In genomic region chr7:108454674-108455523, GRCh38 we compare ENCODE assay signal across 8 cellular contexts. TPM values are rescaled to one million over a fixed set of nuclear protein-coding genes. Genes with fewer than 3 reads are reported as not detected.
DNase-seq lines count a peak whose midpoint lies in the region; ATAC-seq and TF ChIP-seq lines count a peak whose summit lies in the region.

No MANE protein-coding gene starts in this region.

- DNase-seq in stimulated activated CD4-positive, alpha-beta T cell treated with anti-CD3 and anti-CD28 coated beads, Interleukin-12 subunit alpha, Interleukin-12 subunit beta, amount 100 ng/mL, for 4 hours = peak; percentile 4
- DNase-seq in stimulated activated CD4-positive, alpha-beta T cell treated with anti-CD3 and anti-CD28 coated beads, Interleukin-4, amount 100 ng/mL, for 24 hours = no peak
- DNase-seq in NCI-H524 (lab: John Stamatoyannopoulos, UW) = peak; percentile 65 to 80
- DNase-seq in astrocyte of the cerebellum (ENCODE audit: low read depth) = peak; percentile 18
- DNase-seq in hypothalamus (lab: John Stamatoyannopoulos, UW) = peak in 36 of 51 donors; percentile 8 to 79 (median 51)
- no peak for DNase-seq in sciatic nerve (ENCODE audit: low spot score)
- DNase-seq in NOMO-1 (lab: John Stamatoyannopoulos, UW; ENCODE audit: unreplicated experiment in 2 of 2) = no peak

- intact Hi-C loops in sciatic nerve (cut with DNase I) = no loop called here

- no peak for TF ChIP-seq CTCF in astrocyte of the cerebellum (IDR thresholded peaks at IDR 0.05; ENCODE audit: low read depth, low read length, missing control alignments)

- ATAC-seq in sciatic nerve (peak; percentile 45), GM21619 (IDR thresholded peaks at IDR 0.05; ENCODE audit: unreplicated experiment) (no peak)

- peak overlapping the region; percentile 59 for H3K4me3 ChIP-seq in astrocyte of the cerebellum (ENCODE audit: low read depth, low read length)

- in situ Hi-C loops in astrocyte of the cerebellum (cut with HindIII; ENCODE audit: low sequenced_read_pairs) = no loop called here

RNA-seq across cellular contexts. Expression of gene NRCAM, which starts 1.3 kb away (rescaled TPM):
- total RNA-seq in sciatic nerve = 17.4 TPM

Comparison
In these comparisons a context has a peak if more than half of its experiments do, and no peak if none do; other contexts are left out.
1. DNase-seq: peak in stimulated activated CD4-positive, alpha-beta T cell treated with anti-CD3 and anti-CD28 coated beads, Interleukin-12 subunit alpha, Interleukin-12 subunit beta, amount 100 ng/mL, for 4 hours (single experiment), NCI-H524 (2 of 2), astrocyte of the cerebellum (single experiment) and hypothalamus (36 of 51); none in stimulated activated CD4-positive, alpha-beta T cell treated with anti-CD3 and anti-CD28 coated beads, Interleukin-4, amount 100 ng/mL, for 24 hours (single experiment), sciatic nerve (single experiment) and NOMO-1 (0 of 2).